9 cellular contexts compared by ENCODE assay signal in genomic region chr1:31062867-31063380, GRCh38. TPM values are rescaled to one million over a fixed set of nuclear protein-coding genes. Genes with fewer than 3 reads are reported as not detected.
DNase-seq lines count a peak whose midpoint lies in the region; ATAC-seq and TF ChIP-seq lines count a peak whose summit lies in the region.
"Had no signal": no experiment of that assay in that cellular context is flagged by ENCODE, and none has a peak within 500 bp of the region (broad histone marks: within the 10 kb centered on the region; RNA-seq: fewer than 3 reads in every experiment).

No MANE protein-coding gene starts in this region.

- peak overlapping the region; percentile 98 for H3K4me3 Mint-ChIP-seq in mesothelial cell of epicardium

- peak overlapping the region; percentile 69 for H3K4me3 ChIP-seq in A673 (ENCODE audit: low read depth, low read length, poor library complexity, severe bottlenecking)
- H3K4me3 ChIP-seq in HL-60 (replicated peaks; ENCODE audit: insufficient read depth, low read length), result peak overlapping the region; percentile 76
- H3K4me3 ChIP-seq in body of pancreas, result no peak overlapping the region

- no peak for TF ChIP-seq POLR2A in body of pancreas (IDR thresholded peaks at IDR 0.05)

- no peaks in the 10 kb centered on the region for H3K27me3 ChIP-seq in A673 (replicated peaks; ENCODE audit: insufficient read depth, low read depth, low read length, poor library complexity)
- H3K27me3 ChIP-seq in HL-60 (ENCODE audit: insufficient read depth, poor library complexity, severe bottlenecking), result no peaks in the 10 kb centered on the region
- no peaks in the 10 kb centered on the region for H3K27me3 ChIP-seq in body of pancreas

- H3K4me1 Mint-ChIP-seq in mesothelial cell of epicardium, result peaks cover 27% of the 10 kb centered on the region

- DNase-seq in A673 (ENCODE audit: low spot score) (no peak), HL-60 (ENCODE audit: low read depth in 1 of 2, low spot score in 1 of 2) (no peak), body of pancreas (no peak), mesothelial cell of epicardium (ENCODE audit: low spot score in 2 of 2, unreplicated experiment in 2 of 2) (no peak), midbrain (lab: John Stamatoyannopoulos, UW) (no peak), kidney glomerular epithelial cell (lab: John Stamatoyannopoulos, UW) (no peak), HuH-7 (ENCODE audit: low spot score) (no peak)
- DNase-seq: GDM1 had no signal

- TF ChIP-seq CTCF in A673 (conservative IDR thresholded peaks at IDR 0.05; ENCODE audit: low read depth, low read length), result no peak
- no peak for TF ChIP-seq CTCF in HL-60 (IDR thresholded peaks at IDR 0.05; ENCODE audit: insufficient read depth, low read length)
- TF ChIP-seq CTCF in body of pancreas (IDR thresholded peaks at IDR 0.05), result no peak
- no peak for TF ChIP-seq CTCF in mesothelial cell of epicardium (IDR thresholded peaks at IDR 0.05; ENCODE audit: unreplicated experiment)

- H3K27ac ChIP-seq in A673 (ENCODE audit: low read depth, low read length, poor library complexity, severe bottlenecking) (no peak overlapping the region), HL-60 (replicated peaks) (peak overlapping the region; percentile 94), body of pancreas (peak overlapping the region in 3 of 4 donors; percentile 95 to 99 (median 96))

- H3K4me1 ChIP-seq in A673 (ENCODE audit: insufficient read depth, low read length, poor library complexity, severe bottlenecking) (peaks cover 3% of the 10 kb centered on the region), body of pancreas (peaks cover 47% of the 10 kb centered on the region)

- CTCF ChIA-PET in A673 (lab: Charles Lee), result no interaction called here

- H3K9me3 ChIP-seq in A673 (ENCODE audit: low read depth, low read length, poor library complexity, severe bottlenecking) (no peaks in the 10 kb centered on the region), body of pancreas (no peaks in the 10 kb centered on the region)

- WGBS in body of pancreas, 2 donors, result 48 to 49% methylated on average over 4 of the region's 4 CpGs

- ATAC-seq in body of pancreas (no peak), GM19328 (IDR thresholded peaks at IDR 0.05; ENCODE audit: unreplicated experiment) (no peak)

- no TSS peak for BruUV-seq in A673 (replicated peaks; lab: Mats Ljungman, UMichigan)

- intact Hi-C loops in A673 (cut with micrococcal nuclease; ENCODE audit: unreplicated experiment), result no loop called here
- intact Hi-C loops in body of pancreas (cut with DNase I), result no loop called here

- POLR2A ChIA-PET in A673 (lab: Charles Lee; ENCODE audit: low non-redundant PET), result no interaction called here

- H3K27ac Mint-ChIP-seq in mesothelial cell of epicardium, result peak overlapping the region; percentile 100

- H3K27me3 Mint-ChIP-seq in mesothelial cell of epicardium (ENCODE audit: low read depth), result no peaks in the 10 kb centered on the region

- H3K36me3 ChIP-seq in A673 (ENCODE audit: insufficient read depth, low read length, poor library complexity, severe bottlenecking) (peaks cover 14% of the 10 kb centered on the region), body of pancreas (replicated peaks in 1 of 2; ENCODE audit: insufficient read depth in 1 of 2, low read depth in 2 of 2) (peaks cover 0 to 5% of the 10 kb centered on the region in 2 donors)

- no peaks in the 10 kb centered on the region for H3K9me3 Mint-ChIP-seq in mesothelial cell of epicardium

- peaks cover 8% of the 10 kb centered on the region for H3K36me3 Mint-ChIP-seq in mesothelial cell of epicardium

RNA-seq across cellular contexts. Expression of gene PUM1, which starts 2.6 kb away (rescaled TPM):
- total RNA-seq in A673 (2021) (135 and 138 TPM in 2 replicates), body of pancreas (10 to 100 TPM; 30.9 to 32.3 TPM), mesothelial cell of epicardium (244 to 253 TPM (median 250 TPM) in 3 replicates)

Comparison
In these comparisons a context has a peak if more than half of its experiments do, and no peak if none do; other contexts are left out.
1. H3K4me3 ChIP-seq: peak in A673 (single experiment) and HL-60 (single experiment); none in body of pancreas (0 of 2).